ENCODE assay signal across 1 cellular context in genomic region chr17:58520843-58521430, GRCh38.
TF ChIP-seq lines count a peak whose summit lies in the region.

No MANE protein-coding gene starts in this region.

TF ChIP-seq in HepG2, 621 proteins besides CTCF, POLR2A, EP300 and RAD21 (continued from another document):
- TF ChIP-seq ATF6 (CRISPR knock-in tag; conservative IDR thresholded peaks at IDR 0.05): no peak
- TF ChIP-seq ZNF598 (CRISPR knock-in tag; IDR thresholded peaks at IDR 0.05; ENCODE audit: borderline replicate concordance): no peak
- no peak for TF ChIP-seq NR2F2 (IDR thresholded peaks at IDR 0.05; ENCODE audit: borderline replicate concordance, low read depth)
- no peak for TF ChIP-seq JARID2 (CRISPR knock-in tag; IDR thresholded peaks at IDR 0.05; ENCODE audit: insufficient replicate concordance)
- TF ChIP-seq CBX1 (IDR thresholded peaks at IDR 0.05; ENCODE audit: low read depth): no peak
- TF ChIP-seq PHF5A (CRISPR knock-in tag; IDR thresholded peaks at IDR 0.05; ENCODE audit: low read depth, unreplicated experiment): no peak
- no peak for TF ChIP-seq NR1H2 (CRISPR knock-in tag; IDR thresholded peaks at IDR 0.05; ENCODE audit: borderline replicate concordance, low read depth)
- no peak for TF ChIP-seq EZH2 (conservative IDR thresholded peaks at IDR 0.05; ENCODE audit: low read depth, low read length)
- no peak for TF ChIP-seq ZBTB4 (CRISPR knock-in tag; IDR thresholded peaks at IDR 0.05; ENCODE audit: borderline replicate concordance)
- peak; percentile 55; the same call in 1 of the 2 replicates for TF ChIP-seq CREB1 (IDR thresholded peaks at IDR 0.05)
- TF ChIP-seq CREB1 (CRISPR knock-in tag; IDR thresholded peaks at IDR 0.05): no peak
- TF ChIP-seq ZNF687 (CRISPR knock-in tag; IDR thresholded peaks at IDR 0.05): peak; percentile 28
- 0 out of 2 replicates have a peak, but pooled peaks have one; percentile 39 for TF ChIP-seq ZNF580 (CRISPR knock-in tag; IDR thresholded peaks at IDR 0.05; ENCODE audit: borderline replicate concordance, low read depth)
- no peak for TF ChIP-seq CERS6 (CRISPR knock-in tag; IDR thresholded peaks at IDR 0.05)
- no peak for TF ChIP-seq NFE2L2 (IDR thresholded peaks at IDR 0.05; ENCODE audit: low read length)
- peak; percentile 70 for TF ChIP-seq SMC3 (IDR thresholded peaks at IDR 0.05; ENCODE audit: low read length)
- no peak for TF ChIP-seq ZNF326 (CRISPR knock-in tag; IDR thresholded peaks at IDR 0.05; ENCODE audit: borderline replicate concordance)
- TF ChIP-seq STAG1 (CRISPR knock-in tag; IDR thresholded peaks at IDR 0.05): peak; percentile 59
- TF ChIP-seq PHF8 (CRISPR knock-in tag; IDR thresholded peaks at IDR 0.05): no peak
- no peak for TF ChIP-seq NFIB (CRISPR knock-in tag; IDR thresholded peaks at IDR 0.05; ENCODE audit: borderline replicate concordance)
- 0 out of 2 replicates have a peak, but pooled peaks have one; percentile 13 for TF ChIP-seq ZNF451 (CRISPR knock-in tag; IDR thresholded peaks at IDR 0.05)
- no peak for TF ChIP-seq SATB2 (CRISPR knock-in tag; IDR thresholded peaks at IDR 0.05)
- peak; percentile 48; the same call in 1 of the 2 replicates for TF ChIP-seq TFDP1 (CRISPR knock-in tag; IDR thresholded peaks at IDR 0.05; ENCODE audit: borderline replicate concordance)
- 0 out of 2 replicates have a peak, but pooled peaks have one; percentile 32 for TF ChIP-seq CREM (IDR thresholded peaks at IDR 0.05)
- TF ChIP-seq CREM (CRISPR knock-in tag; IDR thresholded peaks at IDR 0.05): no peak
